10 cellular contexts compared by ENCODE assay signal in the genomic region with DNA sequence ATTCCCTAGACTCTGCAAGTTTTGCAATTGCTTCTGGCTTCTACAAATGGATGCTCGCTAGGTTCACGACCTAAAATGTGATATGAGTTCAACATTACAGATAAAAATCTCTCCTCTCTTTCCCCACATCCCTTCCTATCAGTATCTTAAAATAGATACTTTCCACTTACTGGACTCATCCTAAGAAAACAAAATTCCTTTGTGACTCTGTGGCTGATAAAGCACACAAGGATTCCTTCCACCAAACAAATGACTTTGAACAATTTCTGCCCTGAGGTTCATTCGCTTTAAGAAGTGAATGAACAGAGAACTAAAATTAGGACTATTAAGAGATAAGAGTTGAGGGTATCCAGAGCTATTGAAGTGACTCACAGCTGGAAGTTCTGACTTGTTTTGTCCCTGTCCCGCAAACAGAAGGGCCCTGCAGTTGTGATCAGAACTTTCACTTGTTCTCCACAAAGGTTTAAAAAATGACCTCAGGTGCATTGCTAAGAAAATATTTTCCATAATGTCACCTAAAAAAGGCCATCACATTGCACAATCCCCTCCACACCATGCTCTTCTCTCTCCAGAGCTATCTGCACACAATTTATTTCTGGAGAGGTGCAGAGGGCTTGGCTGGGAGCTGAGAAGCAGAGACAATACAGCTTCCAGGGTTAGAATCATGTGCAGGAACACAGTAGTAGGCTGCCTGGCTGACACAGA.
A peak's percentile ranks its signal among the peaks of the same experiment; 100 is the strongest.
DNase-seq lines count a peak whose midpoint lies in the region; ATAC-seq, FAIRE-seq and TF ChIP-seq lines count a peak whose summit lies in the region.
"Had no signal": no experiment of that assay in that cellular context is flagged by ENCODE, and none has a peak within 500 bp of the region (broad histone marks: within the 10 kb centered on the region; RNA-seq: fewer than 3 reads in every experiment).

No MANE protein-coding gene starts in this region.

- peaks cover 22% of the 10 kb centered on the region; the same call in 1 of the 2 replicates for H3K9me1 ChIP-seq in IMR-90 (ENCODE audit: insufficient read depth, low read length)

- dilution Hi-C loops in IMR-90 (cut with HindIII; ENCODE audit: low sequenced_read_pairs, unreplicated experiment) = no loop called here

- peak overlapping the region; percentile 11; the same call in 1 of the 2 replicates for H2BK20ac ChIP-seq in IMR-90 (ENCODE audit: low read depth, low read length)

- TF ChIP-seq RAD21 in IMR-90 (IDR thresholded peaks at IDR 0.05; ENCODE audit: low read length) = no peak

- H4K20me1 ChIP-seq in IMR-90 (ENCODE audit: insufficient read depth, low read length) = 0 out of 2 replicates have a peak, but pooled peaks cover 6% of the 10 kb centered on the region

- H4K91ac ChIP-seq in IMR-90 (ENCODE audit: insufficient read depth, low read depth, low read length) = no peak overlapping the region

- H2BK15ac ChIP-seq in IMR-90 (ENCODE audit: low read depth, low read length) = no peak overlapping the region; the same call in 2 of the 3 replicates

- no CpG with 5 or more reads among the region's 4 CpGs for WGBS in IMR-90 (ENCODE audit: extremely low coverage in 2 of 2, insufficient read length in 1 of 2), 2 experiments

- peaks cover 47% of the 10 kb centered on the region for H3K79me2 ChIP-seq in ACC112 (ENCODE audit: control insufficient read depth, insufficient read depth, low read length, unreplicated experiment)

- peak overlapping the region; percentile 45 for H3K4ac ChIP-seq in IMR-90 (ENCODE audit: low read depth, low read length)

- peak overlapping the region; percentile 34; the same call in 1 of the 2 replicates for H3K18ac ChIP-seq in IMR-90 (ENCODE audit: low read depth, low read length)

- H3K79me1 ChIP-seq in IMR-90 (ENCODE audit: low read depth in 1 of 2, low read length in 2 of 2) = peaks cover 35 to 65% of the 10 kb centered on the region in 2 experiments

- H2BK120ac ChIP-seq in IMR-90 (ENCODE audit: low read depth, low read length) = peak overlapping the region; percentile 5

- no peak overlapping the region for H4K5ac ChIP-seq in IMR-90 (ENCODE audit: low read depth, low read length)

- peak; percentile 31 for ATAC-seq in IMR-90 (ENCODE audit: low read depth)

- H3K9me3 ChIP-seq in IMR-90 (ENCODE audit: control insufficient read depth, insufficient read depth, low read length) (no peaks in the 10 kb centered on the region), ascending aorta (no peaks in the 10 kb centered on the region), kidney (ENCODE audit: control insufficient read depth in 1 of 2, low read length in 2 of 2) (no peaks in the 10 kb centered on the region)

- peak overlapping the region in 1 of 2 experiments; percentile 18; a peak in 1 of 4 replicates for H4K8ac ChIP-seq in IMR-90 (ENCODE audit: low read depth in 2 of 2, low read length in 2 of 2)

- peak overlapping the region; percentile 78 for H3K4me2 ChIP-seq in IMR-90 (ENCODE audit: low read depth, low read length)

- CTCF ChIA-PET in IMR-90 (lab: Yijun Ruan, JAX) = interaction anchor here (0.9 kb wide), 1 partner anchor 44 kb away, joined by 4 read pairs; no protein-coding TSS in a partner anchor

- no peak overlapping the region; the same call in 1 of the 2 replicates for H2AK5ac ChIP-seq in IMR-90 (ENCODE audit: low read depth, low read length)

- H2AFZ ChIP-seq in ACC112 (ENCODE audit: low read length, unreplicated experiment) = no peak overlapping the region
- H2AFZ ChIP-seq in IMR-90 (replicated peaks; ENCODE audit: low read length, poor library complexity) = no peak overlapping the region

- H3K23ac ChIP-seq in IMR-90 (ENCODE audit: low read depth, low read length) = no peak overlapping the region

- TF ChIP-seq POLR2A in IMR-90 (IDR thresholded peaks at IDR 0.05; ENCODE audit: low read depth, low read length) = no peak

- in situ Hi-C loops in IMR-90 (cut with MboI; ENCODE audit: low sequenced_read_pairs) = loop anchor here (25.0 kb wide), 1 partner anchor 1106 kb away; no protein-coding TSS in a partner anchor

- H3K9ac ChIP-seq in IMR-90 (ENCODE audit: low read depth, low read length) (no peak overlapping the region), kidney (ENCODE audit: low read length in 2 of 2) (no peak overlapping the region)

- no peak overlapping the region for H3K56ac ChIP-seq in IMR-90 (ENCODE audit: extremely low read depth, insufficient read depth, low read length)

- FAIRE-seq in kidney (lab: Jason Lieb, UNC) (no peak), GM19239 (lab: Jason Lieb, UNC) (no peak)

- peak overlapping the region; percentile 12; the same call in 1 of the 2 replicates for H3K4me3 ChIP-seq in ACC112 (ENCODE audit: low read depth, low read length)
- no peak overlapping the region for H3K4me3 ChIP-seq in IMR-90 (ENCODE audit: insufficient read depth, low read depth, low read length)
- no peak overlapping the region for H3K4me3 ChIP-seq in ascending aorta
- H3K4me3 ChIP-seq in kidney (ENCODE audit: low read length in 2 of 2) = no peak overlapping the region

- no peak overlapping the region for H2AK9ac ChIP-seq in IMR-90 (replicated peaks; ENCODE audit: low read depth, low read length, poor library complexity)

- no TSS peak for BruUV-seq in IMR-90 (replicated peaks; lab: Mats Ljungman, UMichigan)

- H3K4me1 ChIP-seq in ACC112 (ENCODE audit: control insufficient read depth, insufficient read depth, low read length, unreplicated experiment) = peaks cover 57% of the 10 kb centered on the region
- H3K4me1 ChIP-seq in IMR-90 (ENCODE audit: control insufficient read depth, insufficient read depth, low read length) = peaks cover 20% of the 10 kb centered on the region
- H3K4me1 ChIP-seq in ascending aorta = peaks cover 5 to 43% of the 10 kb centered on the region in 2 donors
- peaks cover 14 to 17% of the 10 kb centered on the region in 2 donors for H3K4me1 ChIP-seq in kidney (ENCODE audit: control insufficient read depth in 1 of 2, insufficient read depth in 1 of 2, low read depth in 1 of 2, low read length in 2 of 2)

- no peak overlapping the region for H3K14ac ChIP-seq in IMR-90 (replicated peaks; ENCODE audit: low read depth, low read length)

- H3K36me3 ChIP-seq in ACC112 (ENCODE audit: insufficient read depth, low read length) = no peaks in the 10 kb centered on the region
- no peaks in the 10 kb centered on the region for H3K36me3 ChIP-seq in IMR-90 (ENCODE audit: control insufficient read depth, insufficient read depth, low read length)
- H3K36me3 ChIP-seq in ascending aorta = no peaks in the 10 kb centered on the region
- no peaks in the 10 kb centered on the region for H3K36me3 ChIP-seq in kidney (ENCODE audit: control insufficient read depth in 1 of 2, insufficient read depth in 2 of 2, low read length in 2 of 2)

- POLR2A ChIA-PET in IMR-90 (lab: Charles Lee; ENCODE audit: unreplicated experiment) = no interaction called here

- no peaks in the 10 kb centered on the region for H3K27me3 ChIP-seq in ACC112 (ENCODE audit: insufficient read depth, low read length)
- H3K27me3 ChIP-seq in IMR-90 (ENCODE audit: control insufficient read depth, insufficient read depth, low read length) = no peaks in the 10 kb centered on the region
- H3K27me3 ChIP-seq in ascending aorta = no peaks in the 10 kb centered on the region

- H2BK5ac ChIP-seq in IMR-90 (ENCODE audit: low read depth, low read length, poor library complexity, severe bottlenecking) = no peak overlapping the region

- H3K27ac ChIP-seq in ACC112 (ENCODE audit: low read depth, low read length) = peak overlapping the region; percentile 47; the same call in 1 of the 2 replicates
- 0 out of 2 replicates have a peak overlapping the region, but pooled peaks have one; percentile 31 for H3K27ac ChIP-seq in IMR-90 (ENCODE audit: insufficient read depth, low read length)
- H3K27ac ChIP-seq in ascending aorta = peak overlapping the region; percentile 35 to 58
- H3K27ac ChIP-seq in kidney (ENCODE audit: low read depth in 2 of 2, low read length in 2 of 2) = peak overlapping the region; percentile 27 to 57

- no peak for TF ChIP-seq CTCF in IMR-90 (conservative IDR thresholded peaks at IDR 0.05; ENCODE audit: low read depth, low read length)
- TF ChIP-seq CTCF in ascending aorta (IDR thresholded peaks at IDR 0.05) = no peak
- TF ChIP-seq CTCF in kidney (IDR thresholded peaks at IDR 0.05; ENCODE audit: borderline replicate concordance, extremely low read depth, insufficient read depth) = no peak

- intact Hi-C loops in IMR-90 (cut with micrococcal nuclease) (loop anchor here (1.0 kb wide), 1 partner anchor 96 kb away; a partner anchor contains a TSS), ascending aorta (cut with DNase I) (no loop called here), kidney (cut with DNase I) (no loop called here)

- DNase-seq in IMR-90 = peak; percentile 69
- DNase-seq in ascending aorta (ENCODE audit: low spot score in 2 of 2) = no peak
- DNase-seq in kidney = no peak
- DNase-seq in stimulated activated CD4-positive, alpha-beta T cell treated with anti-CD3 and anti-CD28 coated beads, Interleukin-12 subunit alpha, Interleukin-12 subunit beta, amount 100 ng/mL, for 4 hours = no peak
- DNase-seq in MV-4-11 (lab: John Stamatoyannopoulos, UW) = no peak
- DNase-seq in GM19239 (ENCODE audit: insufficient read length, low spot score) = no peak
- no peak for DNase-seq in activated CD4-positive, alpha-beta T cell treated with anti-CD3 and anti-CD28 coated beads for 48 hours
- DNase-seq: occipital lobe; stimulated activated naive CD4-positive, alpha-beta T cell had no signal

TF ChIP-seq in IMR-90, 13 proteins besides CTCF, POLR2A, EP300 and RAD21:
- TF ChIP-seq FOS (IDR thresholded peaks at IDR 0.05; ENCODE audit: low read depth, low read length) (no peak), NFE2L2 (IDR thresholded peaks at IDR 0.05; ENCODE audit: low read depth, low read length) (no peak), SMC3 (IDR thresholded peaks at IDR 0.05; ENCODE audit: low read depth, low read length) (no peak), CEBPB (IDR thresholded peaks at IDR 0.05; ENCODE audit: low read depth, low read length) (peak; percentile 75)
